Comparison of ENCODE assay signal across 1 cellular context in genomic region chr19:5773276-5773675, GRCh38.
TF ChIP-seq lines count a peak whose summit lies in the region.

No MANE protein-coding gene starts in this region.

TF ChIP-seq in A549, 52 proteins besides CTCF, POLR2A, EP300 and RAD21:
- TF ChIP-seq HOXB13 (CRISPR knock-in tag; IDR thresholded peaks at IDR 0.05; ENCODE audit: low read depth) (no peak), RFX5 (IDR thresholded peaks at IDR 0.05) (no peak), MAZ (IDR thresholded peaks at IDR 0.05; ENCODE audit: borderline replicate concordance, low read depth, low read length) (no peak), JUNB (IDR thresholded peaks at IDR 0.05) (no peak), CHD2 (IDR thresholded peaks at IDR 0.05; ENCODE audit: low read length, partially characterized antibody) (no peak), ESRRA (IDR thresholded peaks at IDR 0.05; ENCODE audit: borderline replicate concordance, low read length) (no peak), KDM1A (IDR thresholded peaks at IDR 0.05; ENCODE audit: low read depth) (no peak), ZFP36 (IDR thresholded peaks at IDR 0.05; ENCODE audit: borderline replicate concordance, partially characterized antibody) (no peak), FOXS1 (CRISPR knock-in tag; IDR thresholded peaks at IDR 0.05) (no peak), CHD4 (IDR thresholded peaks at IDR 0.05; ENCODE audit: borderline replicate concordance) (no peak), HES2 (IDR thresholded peaks at IDR 0.05) (no peak), RCOR1 (IDR thresholded peaks at IDR 0.05; ENCODE audit: low read depth, low read length) (no peak), NR3C1 (IDR thresholded peaks at IDR 0.05) (no peak), HDAC2 (IDR thresholded peaks at IDR 0.05) (no peak), RNF2 (IDR thresholded peaks at IDR 0.05; ENCODE audit: borderline replicate concordance, low read depth) (no peak), EHF (CRISPR knock-in tag; IDR thresholded peaks at IDR 0.05) (no peak), HOXA7 (CRISPR knock-in tag; IDR thresholded peaks at IDR 0.05) (no peak), USF2 (IDR thresholded peaks at IDR 0.05) (no peak), ZSCAN20 (CRISPR knock-in tag; IDR thresholded peaks at IDR 0.05) (no peak), CBX2 (IDR thresholded peaks at IDR 0.05; ENCODE audit: borderline replicate concordance, low read depth) (no peak)
